Comparison of ENCODE assay signal across 20 cellular contexts in the genomic region with DNA sequence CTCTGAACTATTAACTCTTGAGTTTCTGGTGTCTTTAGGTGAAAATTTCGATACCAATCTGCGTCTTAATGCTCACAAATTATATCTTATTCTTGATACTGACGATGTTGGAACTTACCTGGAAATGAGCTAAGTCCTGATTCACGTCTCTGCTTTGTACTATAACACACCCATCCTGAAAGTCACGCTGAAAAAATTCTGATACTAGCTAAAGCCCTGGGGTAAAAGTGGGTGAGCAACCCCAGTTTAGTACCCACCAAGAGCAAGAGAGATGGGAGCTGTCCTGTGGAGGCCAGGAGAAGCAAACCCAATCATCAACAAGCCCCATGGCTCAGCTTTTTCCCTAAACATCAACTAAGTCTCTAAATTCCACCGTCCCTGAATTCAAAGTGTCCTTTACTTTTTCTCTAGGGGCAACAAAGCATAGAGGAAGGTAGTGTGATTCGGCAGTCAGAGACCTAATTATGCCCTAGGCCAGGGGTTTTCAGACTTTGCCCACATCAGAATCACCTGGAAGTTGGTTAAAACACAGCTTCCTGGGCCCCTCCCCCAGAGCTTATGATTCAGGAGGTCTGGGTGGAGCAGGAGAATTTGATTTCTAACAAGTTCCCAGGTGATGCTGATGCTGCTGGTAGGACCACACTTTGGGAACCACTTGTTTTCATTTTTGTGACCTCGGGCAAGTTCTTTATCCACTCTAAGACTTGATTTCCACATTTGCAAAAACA.
DNase-seq lines count a peak whose midpoint lies in the region; ATAC-seq, FAIRE-seq and TF ChIP-seq lines count a peak whose summit lies in the region.
"Had no signal": no experiment of that assay in that cellular context is flagged by ENCODE, and none has a peak within 500 bp of the region (broad histone marks: within the 10 kb centered on the region; RNA-seq: fewer than 3 reads in every experiment).

No MANE protein-coding gene starts in this region.

- TF ChIP-seq EP300 in stomach (IDR thresholded peaks at IDR 0.05), result no peak

- H2AFZ ChIP-seq in DND-41 (ENCODE audit: low read depth, low read length) (no peak overlapping the region), Karpas-422 (ENCODE audit: low read length) (no peak overlapping the region)

- H4K20me1 ChIP-seq in DND-41 (ENCODE audit: insufficient read depth, low read length) (no peaks in the 10 kb centered on the region), Karpas-422 (ENCODE audit: insufficient read depth, low read depth, low read length) (no peaks in the 10 kb centered on the region)

- intact Hi-C loops in stomach (cut with DNase I; ENCODE audit: low total_unique reads), result no loop called here

- H3K9ac ChIP-seq in DND-41 (ENCODE audit: low read depth, low read length) (no peak overlapping the region), Karpas-422 (ENCODE audit: low read length) (peak overlapping the region; percentile 65; the same call in 1 of the 2 replicates)

- peak overlapping the region in 4 of 6 donors; percentile 18 to 84 (median 35) for H3K27ac Mint-ChIP-seq in naive B cell
- H3K27ac Mint-ChIP-seq: CD4-positive, CD25-positive, alpha-beta regulatory T cell; HFFc6 had no signal

- TF ChIP-seq POLR2A in stomach (IDR thresholded peaks at IDR 0.05), result no peak

- H3K27ac ChIP-seq in DND-41 (ENCODE audit: low read length) (no peak overlapping the region), Karpas-422 (ENCODE audit: low read length) (peak overlapping the region; percentile 89), stomach (no peak overlapping the region)
- H3K27ac ChIP-seq: Peyer's patch had no signal

- WGBS in stomach, 5 donors, result 92 to 93% (median 93%) methylated on average over 8 of the region's 8 CpGs

- ATAC-seq in DND-41 (ENCODE audit: insufficient read depth, low read depth) (0 out of 3 replicates have a peak, but pooled peaks have one; percentile 35), naive B cell (ENCODE audit: low read depth in 2 of 2) (peak in 1 of 2 donors; percentile 41), GM21786 (IDR thresholded peaks at IDR 0.05; ENCODE audit: unreplicated experiment) (no peak)
- ATAC-seq: K562 had no signal

- no peaks in the 10 kb centered on the region for H3K9me2 ChIP-seq in Karpas-422 (replicated peaks; ENCODE audit: insufficient read depth, low read length)

- FAIRE-seq in bronchial epithelial cell (lab: Jason Lieb, UNC), result no peak
- FAIRE-seq: HTR-8/SVneo, K562 had no signal

- no peak for TF ChIP-seq CTCF in DND-41 (IDR thresholded peaks at IDR 0.05; ENCODE audit: borderline replicate concordance, extremely low read depth, low read length, poor library complexity, severe bottlenecking)
- no peak for TF ChIP-seq CTCF in bronchial epithelial cell (IDR thresholded peaks at IDR 0.05; ENCODE audit: insufficient read depth, low read length, severe bottlenecking)
- TF ChIP-seq CTCF in stomach (IDR thresholded peaks at IDR 0.05), result no peak

- peaks cover 8 to 16% of the 10 kb centered on the region in 2 donors for H3K36me3 Mint-ChIP-seq in naive B cell
- H3K36me3 Mint-ChIP-seq: CD4-positive, CD25-positive, alpha-beta regulatory T cell had no signal

- H3K9me3 ChIP-seq in DND-41 (ENCODE audit: insufficient read depth, low read length, severe bottlenecking) (no peaks in the 10 kb centered on the region), Karpas-422 (ENCODE audit: low read length) (no peaks in the 10 kb centered on the region), stomach (no peaks in the 10 kb centered on the region)
- H3K9me3 ChIP-seq: Peyer's patch had no signal

- H3K9me3 Mint-ChIP-seq in naive B cell, result peaks cover 0 to 3% (median 0%) of the 10 kb centered on the region in 7 donors
- H3K9me3 Mint-ChIP-seq: CD4-positive, CD25-positive, alpha-beta regulatory T cell; HFFc6 had no signal

- H3K79me2 ChIP-seq in DND-41 (ENCODE audit: insufficient read depth, low read length), result no peaks in the 10 kb centered on the region
- H3K79me2 ChIP-seq in Karpas-422 (ENCODE audit: low read length), result peaks cover 97% of the 10 kb centered on the region

- no peak for DNase-seq in DND-41
- DNase-seq in Karpas-422, result no peak
- peak; percentile 83 for DNase-seq in bronchial epithelial cell (ENCODE audit: low read depth)
- no peak for DNase-seq in naive B cell
- DNase-seq in NCI-H524 treated with DMSO at 0.1 percent for 48 hours (lab: John Stamatoyannopoulos, UW), result no peak
- DNase-seq in stomach, result no peak
- DNase-seq: AML-193; CD4-positive, CD25-positive, alpha-beta regulatory T cell; DMS79 treated with DMSO at 0.1 percent for 48 hours; GF-D8; HFFc6; NCI-H1048; NCI-H1694; NCI-H446; NCI-H748 treated with DMSO at 0.1 percent for 48 hours; Peyer's patch; SHP77 treated with DMSO at 0.1 percent for 48 hours had no signal

- H3K4me3 ChIP-seq in DND-41 (ENCODE audit: low read depth in 1 of 2, low read length in 2 of 2) (no peak overlapping the region), Karpas-422 (ENCODE audit: low read length) (no peak overlapping the region), bronchial epithelial cell (ENCODE audit: low read depth, low read length) (no peak overlapping the region), stomach (no peak overlapping the region)
- H3K4me3 ChIP-seq: K562, Peyer's patch had no signal

- H3K27me3 ChIP-seq in DND-41 (ENCODE audit: insufficient read depth, low read length, poor library complexity) (no peaks in the 10 kb centered on the region), Karpas-422 (ENCODE audit: low read length) (no peaks in the 10 kb centered on the region), bronchial epithelial cell (ENCODE audit: control insufficient read depth, insufficient read depth, low read length) (no peaks in the 10 kb centered on the region), stomach (no peaks in the 10 kb centered on the region)
- H3K27me3 ChIP-seq: Peyer's patch had no signal

- no peaks in the 10 kb centered on the region for H3K27me3 Mint-ChIP-seq in naive B cell

- H3K4me3 Mint-ChIP-seq in naive B cell, result no peak overlapping the region
- H3K4me3 Mint-ChIP-seq: CD4-positive, CD25-positive, alpha-beta regulatory T cell; HFFc6 had no signal

- H3K36me3 ChIP-seq in DND-41 (ENCODE audit: insufficient read depth, low read length) (no peaks in the 10 kb centered on the region), Karpas-422 (ENCODE audit: insufficient read depth, low read length) (0 out of 2 replicates have a peak, but pooled peaks cover 3% of the 10 kb centered on the region), bronchial epithelial cell (ENCODE audit: control insufficient read depth, insufficient read depth, low read length) (no peaks in the 10 kb centered on the region), stomach (no peaks in the 10 kb centered on the region)
- H3K36me3 ChIP-seq: Peyer's patch had no signal

- H3K4me1 ChIP-seq in DND-41 (ENCODE audit: insufficient read depth, low read length) (no peaks in the 10 kb centered on the region), Karpas-422 (ENCODE audit: low read length) (peaks cover 95% of the 10 kb centered on the region), stomach (peaks cover 4 to 20% (median 13%) of the 10 kb centered on the region in 4 donors)

- no peak overlapping the region for H3K4me2 ChIP-seq in DND-41 (ENCODE audit: insufficient read depth, low read length)
- peak overlapping the region; percentile 58 for H3K4me2 ChIP-seq in Karpas-422 (ENCODE audit: low read depth, low read length, poor library complexity, severe bottlenecking)

- H3K4me1 Mint-ChIP-seq in naive B cell, result peaks cover 73 to 91% (median 88%) of the 10 kb centered on the region in 3 donors
- H3K4me1 Mint-ChIP-seq: CD4-positive, CD25-positive, alpha-beta regulatory T cell had no signal
